ENCODE assay signal across 10 cellular contexts in genomic region chr18:10353791-10354190, GRCh38.
DNase-seq lines count a peak whose midpoint lies in the region; TF ChIP-seq lines count a peak whose summit lies in the region.
"Had no signal": no experiment of that assay in that cellular context is flagged by ENCODE, and none has a peak within 500 bp of the region (broad histone marks: within the 10 kb centered on the region; RNA-seq: fewer than 3 reads in every experiment).

No MANE protein-coding gene starts in this region.

- DNase-seq in AG08395 (ENCODE audit: low spot score) (peak; percentile 80), NCI-H1694 treated with DMSO at 0.1 percent for 48 hours (lab: John Stamatoyannopoulos, UW) (peak; percentile 67), epithelial cell of esophagus (ENCODE audit: low read depth) (peak; percentile 74), myocyte (ENCODE audit: low read depth) (peak; percentile 80), HT-29 (ENCODE audit: low spot score) (no peak), DMS153 treated with DMSO at 0.1 percent for 48 hours (lab: John Stamatoyannopoulos, UW; ENCODE audit: unreplicated experiment) (no peak), DMS153 (lab: John Stamatoyannopoulos, UW) (no peak), UCSD-AML1 (lab: John Stamatoyannopoulos, UW; ENCODE audit: unreplicated experiment) (no peak)
- DNase-seq: NCI-H526 treated with DMSO at 0.1 percent for 48 hours, T-helper 17 cell had no signal

- no peak overlapping the region for H3K4me3 ChIP-seq in epithelial cell of esophagus (ENCODE audit: low read length)

- TF ChIP-seq CTCF in epithelial cell of esophagus (IDR thresholded peaks at IDR 0.05; ENCODE audit: insufficient read depth, low read depth, low read length, missing control alignments), result no peak

Comparison
In these comparisons a context has a peak if more than half of its experiments do, and no peak if none do; other contexts are left out.
1. DNase-seq: peak in AG08395 (single experiment), NCI-H1694 treated with DMSO at 0.1 percent for 48 hours (single experiment), epithelial cell of esophagus (single experiment) and myocyte (single experiment); none in HT-29 (single experiment), DMS153 treated with DMSO at 0.1 percent for 48 hours (single experiment), DMS153 (single experiment) and UCSD-AML1 (single experiment).